12 cellular contexts compared by ENCODE assay signal in the genomic region with DNA sequence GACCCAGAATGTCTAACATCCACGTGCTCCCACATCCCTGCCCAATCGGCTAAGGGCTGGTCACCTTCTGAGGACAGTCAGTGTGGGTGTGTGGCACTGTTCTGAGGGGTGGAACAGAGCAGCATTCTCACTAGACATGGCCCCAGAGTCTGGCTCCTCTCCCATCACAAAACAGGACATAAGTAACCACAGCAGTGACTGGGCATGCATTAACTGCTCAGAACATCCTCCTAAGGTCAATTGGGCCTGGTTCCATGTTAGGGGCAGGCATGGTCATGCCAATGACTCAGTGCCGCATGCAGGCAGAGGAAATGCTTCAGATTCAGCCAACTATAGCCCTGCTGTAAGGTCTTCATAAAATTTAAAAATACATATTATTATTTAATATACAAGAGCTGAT. TPM values are rescaled to one million over a fixed set of nuclear protein-coding genes. Genes with fewer than 3 reads are reported as not detected.
A peak's percentile ranks its signal among the peaks of the same experiment; 100 is the strongest.
DNase-seq lines count a peak whose midpoint lies in the region; ATAC-seq, FAIRE-seq and TF ChIP-seq lines count a peak whose summit lies in the region.
"Had no signal": no experiment of that assay in that cellular context is flagged by ENCODE, and none has a peak within 500 bp of the region (broad histone marks: within the 10 kb centered on the region; RNA-seq: fewer than 3 reads in every experiment).

No MANE protein-coding gene starts in this region.

- H3K27me3 Mint-ChIP-seq in CD14-positive monocyte (ENCODE audit: low read depth in 3 of 3): no peaks in the 10 kb centered on the region

- peaks cover 15 to 21% of the 10 kb centered on the region in 2 experiments for H3K36me3 ChIP-seq in endothelial cell of umbilical vein (ENCODE audit: control insufficient read depth in 2 of 2, extremely low read depth in 1 of 2, insufficient read depth in 2 of 2, low read length in 2 of 2)

- peaks cover 21% of the 10 kb centered on the region for H3K4me1 ChIP-seq in endothelial cell of umbilical vein (ENCODE audit: control insufficient read depth, extremely low read depth, insufficient read depth, low read length)

- H3K9me3 ChIP-seq in endothelial cell of umbilical vein (replicated peaks; ENCODE audit: control insufficient read depth, insufficient read depth, low read length): no peaks in the 10 kb centered on the region
- H3K9me3 ChIP-seq: adrenal gland, BLaER1 had no signal

- peak overlapping the region; percentile 94 to 99 (median 99) for H3K27ac Mint-ChIP-seq in CD14-positive monocyte

- H3K9ac ChIP-seq in endothelial cell of umbilical vein (replicated peaks; ENCODE audit: extremely low read depth, insufficient read depth, low read length): no peak overlapping the region
- H3K9ac ChIP-seq: BLaER1 had no signal

- peaks cover 51% of the 10 kb centered on the region for H3K79me2 ChIP-seq in endothelial cell of umbilical vein (ENCODE audit: control insufficient read depth, insufficient read depth, low read length)

- H3K4me3 Mint-ChIP-seq in CD14-positive monocyte: peak overlapping the region; percentile 42 to 53

- H3K9me3 Mint-ChIP-seq in CD14-positive monocyte: peaks cover 0 to 5% (median 0%) of the 10 kb centered on the region in 7 donors

- H3K4me2 ChIP-seq in endothelial cell of umbilical vein (ENCODE audit: insufficient read depth, low read length): no peak overlapping the region

- peaks cover 94% of the 10 kb centered on the region for H3K4me1 Mint-ChIP-seq in CD14-positive monocyte

- peak overlapping the region; percentile 72 for H3K27ac ChIP-seq in endothelial cell of umbilical vein (ENCODE audit: insufficient read depth, low read depth, low read length)
- H3K27ac ChIP-seq: BLaER1 had no signal

- H3K27me3 ChIP-seq in endothelial cell of umbilical vein (ENCODE audit: control insufficient read depth in 2 of 2, insufficient read depth in 2 of 2, low read length in 2 of 2): no peaks in the 10 kb centered on the region
- H3K27me3 ChIP-seq: adrenal gland, BLaER1 had no signal

- POLR2A ChIA-PET in endothelial cell of umbilical vein (lab: Charles Lee): no interaction called here

- no TSS peak for BruUV-seq in endothelial cell of umbilical vein (replicated peaks; lab: Mats Ljungman, UMichigan)

- no peak overlapping the region for H3K4me3 ChIP-seq in endothelial cell of umbilical vein (replicated peaks in 1 of 3; ENCODE audit: insufficient read depth in 1 of 3, low read depth in 1 of 3, low read length in 3 of 3)
- H3K4me3 ChIP-seq: adrenal gland, BLaER1 had no signal

- dilution Hi-C loops in endothelial cell of umbilical vein (cut with MboI; ENCODE audit: extremely low pct_ligation_motif_present, low sequenced_read_pairs): no loop called here

- no peaks in the 10 kb centered on the region for H3K9me1 ChIP-seq in endothelial cell of umbilical vein (replicated peaks; ENCODE audit: control insufficient read depth, extremely low read depth, insufficient read depth, low read length)

- DNase-seq in CD14-positive monocyte (ENCODE audit: low spot score) (peak; percentile 89), M059J (ENCODE audit: low read depth) (peak; percentile 82), endothelial cell of umbilical vein (ENCODE audit: low read depth, low spot score) (peak; percentile 67), myocyte (ENCODE audit: low read depth) (peak; percentile 23), NCI-H82 treated with DMSO at 0.1 percent for 48 hours (lab: John Stamatoyannopoulos, UW; ENCODE audit: unreplicated experiment) (no peak), DMS114 treated with DMSO at 0.1 percent for 48 hours (lab: John Stamatoyannopoulos, UW; ENCODE audit: unreplicated experiment) (no peak), NCI-H1092 (lab: John Stamatoyannopoulos, UW) (no peak)
- DNase-seq: NCI-H1694 treated with DMSO at 0.1 percent for 48 hours had no signal

- H2AFZ ChIP-seq in endothelial cell of umbilical vein (ENCODE audit: low read depth, low read length): no peak overlapping the region

- TF ChIP-seq POLR2A in endothelial cell of umbilical vein (IDR thresholded peaks at IDR 0.05; ENCODE audit: low read depth, low read length): no peak

- intact Hi-C loops in CD14-positive monocyte (cut with micrococcal nuclease) (no loop called here), endothelial cell of umbilical vein (cut with micrococcal nuclease) (loop anchor here (1.0 kb wide), 1 partner anchor 9 kb away; no protein-coding TSS in a partner anchor)

- CTCF ChIA-PET in endothelial cell of umbilical vein (lab: Charles Lee): interaction anchor here (1.2 to 1.7 kb wide), 4 partner anchors 8 to 40 kb away, joined by 3 to 6 read pairs (median 4); no protein-coding TSS in a partner anchor

- peaks cover 6% of the 10 kb centered on the region for H4K20me1 ChIP-seq in endothelial cell of umbilical vein (replicated peaks; ENCODE audit: control insufficient read depth, extremely low read depth, insufficient read depth, low read length)

- peaks cover 85 to 88% of the 10 kb centered on the region in 2 donors for H3K36me3 Mint-ChIP-seq in CD14-positive monocyte

- FAIRE-seq in endothelial cell of umbilical vein (lab: Jason Lieb, UNC): peak; percentile 89
- FAIRE-seq: H1 had no signal

- TF ChIP-seq CTCF in CD14-positive monocyte (IDR thresholded peaks at IDR 0.05): no peak
- TF ChIP-seq CTCF in endothelial cell of umbilical vein (IDR thresholded peaks at IDR 0.05; ENCODE audit: extremely low read depth in 1 of 2, insufficient read depth in 1 of 2, low read depth in 1 of 2, low read length in 2 of 2): no peak

- no peak for ATAC-seq in GM21717 (IDR thresholded peaks at IDR 0.05; ENCODE audit: unreplicated experiment)

TF ChIP-seq in endothelial cell of umbilical vein, 7 proteins besides CTCF, POLR2A, EP300 and RAD21:
- TF ChIP-seq FOS (IDR thresholded peaks at IDR 0.05; ENCODE audit: borderline replicate concordance, insufficient read depth, low read length): peak; percentile 95
- TF ChIP-seq GATA2 (IDR thresholded peaks at IDR 0.05; ENCODE audit: insufficient read depth, insufficient read length, low read depth, low read length): peak; percentile 63
- TF ChIP-seq JUN (IDR thresholded peaks at IDR 0.05; ENCODE audit: borderline replicate concordance, insufficient read depth, insufficient read length, low read depth): peak; percentile 47
- no peak for TF ChIP-seq MAX (IDR thresholded peaks at IDR 0.05; ENCODE audit: insufficient read depth, insufficient read length)
- TF ChIP-seq POLR2AphosphoS5 (IDR thresholded peaks at IDR 0.05; ENCODE audit: insufficient read depth, low read depth, low read length): peak; percentile 68
- TF ChIP-seq EZH2 (IDR thresholded peaks at IDR 0.05; ENCODE audit: borderline replicate concordance, low read depth, low read length, severe bottlenecking): no peak
- peak; percentile 72 for TF ChIP-seq MYC (IDR thresholded peaks at IDR 0.05; ENCODE audit: low read depth, low read length)

RNA-seq across cellular contexts. Expression of gene MACROH2A1, which starts 12.9 kb away (rescaled TPM):
- polyA plus RNA-seq in CD14-positive monocyte: 100 to 1,000 TPM; 352 to 443 TPM
- total RNA-seq in M059J (2014; rRNA removed; shearing (Covaris generic)): 349 and 422 TPM in 2 replicates
- 142 and 147 TPM in 2 replicates for total RNA-seq in endothelial cell of umbilical vein
- 74.1 and 89.3 TPM in 2 replicates for polyA plus RNA-seq in endothelial cell of umbilical vein
- 91.8 and 107 TPM in 2 replicates for polyA plus RNA-seq in endothelial cell of umbilical vein (2011; cell fraction: cytosol; rRNA removed)
- 336 and 348 TPM in 2 replicates for polyA plus RNA-seq in endothelial cell of umbilical vein (2011; cell fraction: nucleus; rRNA removed)
- 85.0 and 114 TPM in 2 replicates for polyA plus RNA-seq in endothelial cell of umbilical vein (2012)
- 107 and 109 TPM in 2 replicates for polyA minus RNA-seq in endothelial cell of umbilical vein
- polyA minus RNA-seq in endothelial cell of umbilical vein (2011; cell fraction: cytosol; rRNA and poly(A)+ RNA removed): 65.6 TPM
- 158 and 178 TPM in 2 replicates for polyA minus RNA-seq in endothelial cell of umbilical vein (2011; cell fraction: nucleus; rRNA and poly(A)+ RNA removed)
- total RNA-seq in myocyte: 141 and 165 TPM in 2 replicates
- polyA plus RNA-seq in myocyte (2012): 122 TPM

Comparison
In these comparisons a context has a peak if more than half of its experiments do, and no peak if none do; other contexts are left out.
1. DNase-seq: peak in CD14-positive monocyte (single experiment), M059J (single experiment), endothelial cell of umbilical vein (single experiment) and myocyte (single experiment); none in NCI-H82 treated with DMSO at 0.1 percent for 48 hours (single experiment), DMS114 treated with DMSO at 0.1 percent for 48 hours (single experiment) and NCI-H1092 (single experiment).